Comparison of ENCODE assay signal across 8 cellular contexts in genomic region chr10:132250456-132251223, GRCh38.
"Had no signal": no experiment of that assay in that cellular context is flagged by ENCODE, and none has a peak within 500 bp of the region (broad histone marks: within the 10 kb centered on the region; RNA-seq: fewer than 3 reads in every experiment).

No MANE protein-coding gene starts in this region.

- H3K27ac ChIP-seq: KMS-11 had no signal

- H3K36me3 Mint-ChIP-seq: IgD-negative memory B cell had no signal

- ATAC-seq: GM23338, HCT116 had no signal

- H3K4me3 Mint-ChIP-seq: GM23338, IgD-negative memory B cell had no signal

- H3K4me3 ChIP-seq: GM23338, HAP-1 had no signal

- H3K36me3 ChIP-seq: HAP-1 had no signal

- H3K4me2 ChIP-seq: GM23338, KMS-11 had no signal

- H3K4me1 Mint-ChIP-seq: IgD-negative memory B cell had no signal

- H3K27ac Mint-ChIP-seq: GM23338, IgD-negative memory B cell had no signal

- H3K27me3 Mint-ChIP-seq: IgD-negative memory B cell had no signal

- FAIRE-seq: HTR-8/SVneo had no signal

- H2AFZ ChIP-seq: GM23338 had no signal

- H3K9ac ChIP-seq: KMS-11 had no signal

- H3K9me3 Mint-ChIP-seq: GM23338, IgD-negative memory B cell had no signal

- H3K9me3 ChIP-seq: HAP-1 had no signal

- DNase-seq: H7, KBM-7 had no signal
